Comparison of ENCODE assay signal across 6 cellular contexts in the genomic region with DNA sequence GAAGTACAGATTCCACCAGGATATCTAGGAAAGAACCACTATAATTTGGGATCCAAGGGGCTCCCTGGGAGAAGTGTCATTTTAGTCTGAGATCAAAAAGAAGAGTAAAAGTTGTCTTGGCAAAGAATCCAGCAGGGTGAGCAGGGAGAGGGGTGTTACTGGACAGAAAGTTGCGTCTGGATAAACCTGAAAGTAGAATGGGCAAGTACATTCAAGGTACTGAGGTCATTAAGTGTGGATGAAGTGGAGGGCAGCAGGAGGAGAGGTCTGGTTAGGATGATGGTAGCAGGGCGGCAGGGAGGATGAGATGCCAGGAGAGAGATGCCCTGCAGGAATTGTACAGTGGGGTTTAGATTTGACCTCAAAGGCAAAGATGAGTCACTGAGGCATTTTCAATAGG.
"Had no signal": no experiment of that assay in that cellular context is flagged by ENCODE, and none has a peak within 500 bp of the region (broad histone marks: within the 10 kb centered on the region; RNA-seq: fewer than 3 reads in every experiment).

No MANE protein-coding gene starts in this region.

- DNase-seq: IMR-90, KBM-7, KG1 had no signal

- H3K4me3 ChIP-seq: K562 had no signal

- H3K27ac ChIP-seq: HL-60, KMS-11 had no signal
